Comparison of ENCODE assay signal across 17 cellular contexts in the genomic region with DNA sequence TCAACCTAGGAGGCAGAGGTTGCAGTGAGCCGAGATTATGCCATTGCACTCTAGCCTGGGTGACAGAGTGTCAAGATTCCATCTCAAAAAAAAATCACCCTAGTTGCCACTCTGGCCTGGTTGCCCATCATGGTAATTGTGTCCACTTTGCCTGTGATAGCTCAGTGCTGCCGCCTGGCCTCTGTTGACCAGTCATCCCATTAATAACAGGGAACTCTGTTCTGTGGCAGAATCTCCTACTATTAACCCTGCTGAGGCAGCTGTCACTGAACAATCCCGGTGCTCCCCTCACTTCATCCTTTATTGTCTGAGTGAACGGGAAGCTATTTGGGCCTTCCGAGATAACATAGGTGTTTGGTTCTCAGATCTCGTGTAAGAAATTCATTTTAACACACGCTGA.
"Had no signal": no experiment of that assay in that cellular context is flagged by ENCODE, and none has a peak within 500 bp of the region (broad histone marks: within the 10 kb centered on the region; RNA-seq: fewer than 3 reads in every experiment).

No MANE protein-coding gene starts in this region.

- FAIRE-seq: frontal cortex, kidney, urothelium cell line had no signal

- ATAC-seq: activated CD4-positive, alpha-beta T cell treated with anti-CD3 and anti-CD28 coated beads for 36 hours; heart left ventricle; left ventricle myocardium superior had no signal

- H3K4me1 Mint-ChIP-seq: activated CD4-positive, alpha-beta memory T cell treated with anti-CD3 and anti-CD28 coated beads, Interleukin-2, amount 10 ng/mL, durations not matched to agents 7 days and 5 days; activated CD4-positive, alpha-beta T cell treated with anti-CD3 and anti-CD28 coated beads for 36 hours; nephron progenitor cell had no signal

- H3K4me3 Mint-ChIP-seq: activated CD4-positive, alpha-beta memory T cell treated with anti-CD3 and anti-CD28 coated beads, Interleukin-2, amount 10 ng/mL, durations not matched to agents 7 days and 5 days; activated CD4-positive, alpha-beta T cell treated with anti-CD3 and anti-CD28 coated beads for 36 hours; activated T-helper 1 cell treated with anti-CD3 and anti-CD28 coated beads, Interleukin-12 subunit alpha, Interleukin-12 subunit beta, Interleukin-2, Interleukin-4 antibody, amounts not matched to agents 30 ng/mL and 10 ng/mL and 1 ng/mL, durations not matched to agents 14 hours and 24 hours and 36 hours; nephron progenitor cell; stimulated activated naive CD8-positive, alpha-beta T cell treated with anti-CD3 and anti-CD28 coated beads, Interleukin-15, Interleukin-2, amounts not matched to agents 100 ng/mL and 50 ng/mL, for 24 hours had no signal

- H3K27ac Mint-ChIP-seq: activated CD4-positive, alpha-beta memory T cell treated with anti-CD3 and anti-CD28 coated beads, Interleukin-2, amount 10 ng/mL, durations not matched to agents 7 days and 5 days; activated CD4-positive, alpha-beta T cell treated with anti-CD3 and anti-CD28 coated beads for 36 hours; activated T-helper 1 cell treated with anti-CD3 and anti-CD28 coated beads, Interleukin-12 subunit alpha, Interleukin-12 subunit beta, Interleukin-2, Interleukin-4 antibody, amounts not matched to agents 30 ng/mL and 10 ng/mL and 1 ng/mL, durations not matched to agents 14 hours and 24 hours and 36 hours; stimulated activated naive CD8-positive, alpha-beta T cell treated with anti-CD3 and anti-CD28 coated beads, Interleukin-15, Interleukin-2, amounts not matched to agents 100 ng/mL and 50 ng/mL, for 24 hours had no signal

- H3K27me3 Mint-ChIP-seq: activated CD4-positive, alpha-beta memory T cell treated with anti-CD3 and anti-CD28 coated beads, Interleukin-2, amount 10 ng/mL, durations not matched to agents 7 days and 5 days; activated CD4-positive, alpha-beta T cell treated with anti-CD3 and anti-CD28 coated beads for 36 hours; stimulated activated naive CD8-positive, alpha-beta T cell treated with anti-CD3 and anti-CD28 coated beads, Interleukin-15, Interleukin-2, amounts not matched to agents 100 ng/mL and 50 ng/mL, for 24 hours had no signal

- H3K27ac ChIP-seq: colonic mucosa had no signal

- DNase-seq: activated CD4-positive, alpha-beta memory T cell treated with anti-CD3 and anti-CD28 coated beads, Interleukin-2, amount 10 ng/mL, durations not matched to agents 7 days and 5 days; activated CD4-positive, alpha-beta T cell treated with anti-CD3 and anti-CD28 coated beads for 36 hours; activated naive CD4-positive, alpha-beta T cell treated with Interleukin-2 at 50 U/mL for 16 hours; colonic mucosa; effector CD8-positive, alpha-beta T cell; heart left ventricle; kidney; left ventricle myocardium superior; mesenchymal stem cell; nephron progenitor cell; stimulated activated CD4-positive, alpha-beta T cell treated with anti-CD3 and anti-CD28 coated beads, Interleukin-4, amount 100 ng/mL, for 1 hour; stimulated activated CD8-positive, alpha-beta memory T cell treated with anti-CD3 and anti-CD28 coated beads, Interleukin-4, amount 100 ng/mL, for 48 hours; T1000 had no signal
